Comparison of ENCODE assay signal across 27 cellular contexts in the genomic region with DNA sequence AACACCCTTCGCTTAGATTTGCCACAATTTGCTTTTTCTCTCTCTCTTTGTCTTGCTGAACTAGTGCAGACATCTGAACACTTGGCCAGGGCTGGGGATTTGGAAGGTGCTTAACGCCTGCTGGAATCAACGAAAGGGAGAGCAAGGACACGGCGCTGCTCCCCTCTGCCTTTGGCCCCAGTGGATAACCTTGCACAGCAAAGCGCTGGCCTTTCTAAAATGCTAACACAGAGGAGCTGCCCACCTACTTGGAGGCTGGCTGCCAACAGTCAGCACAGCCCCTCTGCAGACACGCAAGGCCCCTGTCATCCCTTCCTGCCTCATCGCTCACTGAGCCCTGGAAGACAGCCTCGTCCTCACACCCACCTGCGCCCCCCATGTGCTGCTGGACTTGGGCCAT. TPM values are rescaled to one million over a fixed set of nuclear protein-coding genes. Genes with fewer than 3 reads are reported as not detected.
DNase-seq lines count a peak whose midpoint lies in the region; ATAC-seq and TF ChIP-seq lines count a peak whose summit lies in the region.
"Had no signal": no experiment of that assay in that cellular context is flagged by ENCODE, and none has a peak within 500 bp of the region (broad histone marks: within the 10 kb centered on the region; RNA-seq: fewer than 3 reads in every experiment).

No MANE protein-coding gene starts in this region.

- no peak overlapping the region for H3K4me3 Mint-ChIP-seq in osteocyte (ENCODE audit: unreplicated experiment)
- no peak overlapping the region for H3K4me3 Mint-ChIP-seq in stimulated activated naive B cell treated with anti-CD40 and anti-IgM and Interleukin-4, amounts not matched to agents 10 μg/mL and 1 μg/mL and 100 μg/mL, for 72 hours
- H3K4me3 Mint-ChIP-seq: activated B cell treated with CpG ODN at 0.5 μM for 24 hours; activated T-cell treated with anti-CD3 and anti-CD28 coated beads, Interleukin-2, amount 50 U/mL, for 72 hours had no signal

- no peaks in the 10 kb centered on the region for H3K36me3 Mint-ChIP-seq in osteocyte (ENCODE audit: unreplicated experiment)
- no peaks in the 10 kb centered on the region for H3K36me3 Mint-ChIP-seq in stimulated activated naive B cell treated with anti-CD40 and anti-IgM and Interleukin-4, amounts not matched to agents 10 μg/mL and 1 μg/mL and 100 μg/mL, for 72 hours
- H3K36me3 Mint-ChIP-seq: CD4-positive, alpha-beta memory T cell had no signal

- no peaks in the 10 kb centered on the region for H3K36me3 ChIP-seq in SJSA1
- H3K36me3 ChIP-seq: Peyer's patch, transverse colon had no signal

- H3K4me1 Mint-ChIP-seq in osteocyte (ENCODE audit: unreplicated experiment) = peaks cover 33% of the 10 kb centered on the region
- no peaks in the 10 kb centered on the region for H3K4me1 Mint-ChIP-seq in stimulated activated naive B cell treated with anti-CD40 and anti-IgM and Interleukin-4, amounts not matched to agents 10 μg/mL and 1 μg/mL and 100 μg/mL, for 72 hours
- H3K4me1 Mint-ChIP-seq: activated B cell treated with CpG ODN at 0.5 μM for 24 hours had no signal

- ATAC-seq in HG03196 (IDR thresholded peaks at IDR 0.05; ENCODE audit: unreplicated experiment) = no peak
- no peak for ATAC-seq in stimulated activated naive B cell treated with anti-CD40 and anti-IgM and Interleukin-4, amounts not matched to agents 10 μg/mL and 1 μg/mL and 100 μg/mL, for 72 hours (replicated peaks)
- ATAC-seq: activated T-cell treated with anti-CD3 and anti-CD28 coated beads, Interleukin-2, amount 50 U/mL, for 72 hours; esophagus mucosa had no signal

- no peaks in the 10 kb centered on the region for H3K27me3 ChIP-seq in SJSA1 (replicated peaks)
- H3K27me3 ChIP-seq: Peyer's patch, transverse colon had no signal

- peak overlapping the region; percentile 76 for H3K27ac ChIP-seq in SJSA1
- H3K27ac ChIP-seq: Peyer's patch, skin epidermis, transverse colon had no signal

- DNase-seq in NCI-H82 (lab: John Stamatoyannopoulos, UW) = peak; percentile 43
- no peak for DNase-seq in NCI-H82 treated with DMSO at 0.1 percent for 48 hours (lab: John Stamatoyannopoulos, UW; ENCODE audit: unreplicated experiment)
- DNase-seq in SJSA1 (ENCODE audit: low read depth in 1 of 2, low spot score in 2 of 2) = peak; percentile 92 to 94
- peak; percentile 33 for DNase-seq in fibroblast of pulmonary artery (ENCODE audit: low read depth)
- no peak for DNase-seq in osteocyte (ENCODE audit: extremely low spot score, unreplicated experiment)
- no peak for DNase-seq in stimulated activated naive B cell treated with anti-CD40 and anti-IgM and Interleukin-4, amounts not matched to agents 10 μg/mL and 1 μg/mL and 100 μg/mL, for 72 hours
- DNase-seq in NCI-H1930 (lab: John Stamatoyannopoulos, UW) = no peak
- DNase-seq: activated B cell treated with CpG ODN at 0.5 μM for 24 hours; activated CD4-positive, alpha-beta T cell treated with anti-CD3 and anti-CD28 coated beads, Interleukin-2, amount 50 U/mL, for 1 hour; activated naive CD4-positive, alpha-beta T cell; activated T-cell treated with anti-CD3 and anti-CD28 coated beads, Interleukin-2, amount 50 U/mL, for 72 hours; CD4-positive, alpha-beta memory T cell; cortex of kidney; EL; foreskin melanocyte; H7; KG1; NCI-H146; NCI-H510A; nucleus accumbens; Peyer's patch; SHP77 treated with DMSO at 0.1 percent for 48 hours; transverse colon had no signal

- TF ChIP-seq CTCF in fibroblast of pulmonary artery (IDR thresholded peaks at IDR 0.05; ENCODE audit: low read length, missing control alignments) (no peak), osteocyte (IDR thresholded peaks at IDR 0.05) (no peak)

- no peaks in the 10 kb centered on the region for H3K9me3 Mint-ChIP-seq in osteocyte (ENCODE audit: unreplicated experiment)
- H3K9me3 Mint-ChIP-seq in stimulated activated naive B cell treated with anti-CD40 and anti-IgM and Interleukin-4, amounts not matched to agents 10 μg/mL and 1 μg/mL and 100 μg/mL, for 72 hours = no peaks in the 10 kb centered on the region
- H3K9me3 Mint-ChIP-seq: activated B cell treated with CpG ODN at 0.5 μM for 24 hours; activated T-cell treated with anti-CD3 and anti-CD28 coated beads, Interleukin-2, amount 50 U/mL, for 72 hours; CD4-positive, alpha-beta memory T cell had no signal

- H3K9me3 ChIP-seq in SJSA1 (replicated peaks) = no peaks in the 10 kb centered on the region
- H3K9me3 ChIP-seq: Peyer's patch, transverse colon had no signal

- H3K27me3 Mint-ChIP-seq in osteocyte (ENCODE audit: unreplicated experiment) = no peaks in the 10 kb centered on the region
- H3K27me3 Mint-ChIP-seq in stimulated activated naive B cell treated with anti-CD40 and anti-IgM and Interleukin-4, amounts not matched to agents 10 μg/mL and 1 μg/mL and 100 μg/mL, for 72 hours = peaks cover 5 to 15% of the 10 kb centered on the region in 2 donors
- H3K27me3 Mint-ChIP-seq: CD4-positive, alpha-beta memory T cell had no signal

- H3K4me1 ChIP-seq in SJSA1 (replicated peaks) = peaks cover 57% of the 10 kb centered on the region
- H3K4me1 ChIP-seq: Peyer's patch, transverse colon had no signal

- H3K27ac Mint-ChIP-seq in osteocyte (ENCODE audit: unreplicated experiment) = peak overlapping the region; percentile 50
- H3K27ac Mint-ChIP-seq in stimulated activated naive B cell treated with anti-CD40 and anti-IgM and Interleukin-4, amounts not matched to agents 10 μg/mL and 1 μg/mL and 100 μg/mL, for 72 hours = no peak overlapping the region
- H3K27ac Mint-ChIP-seq: activated B cell treated with CpG ODN at 0.5 μM for 24 hours; activated T-cell treated with anti-CD3 and anti-CD28 coated beads, Interleukin-2, amount 50 U/mL, for 72 hours had no signal

- H3K4me3 ChIP-seq in SJSA1 (no peak overlapping the region), fibroblast of pulmonary artery (replicated peaks; ENCODE audit: low read depth, low read length) (no peak overlapping the region)
- H3K4me3 ChIP-seq: Peyer's patch, skin epidermis, transverse colon had no signal

RNA-seq across cellular contexts. Expression of a gene that starts 37.5 kb away (rescaled TPM):
- not detected in 2 replicates for total RNA-seq in SJSA1 (2014; rRNA removed; shearing (Covaris generic))
- total RNA-seq in osteocyte = not detected in 2 replicates
- total RNA-seq: A172, activated B cell treated with CpG ODN at 0.5 μM for 24 hours, esophagus mucosa, Peyer's patch had no signal

RNA-seq across cellular contexts. Expression of a gene that starts 51.1 kb away (rescaled TPM):
- total RNA-seq in SJSA1 (2014; rRNA removed; shearing (Covaris generic)) = 11.4 and 13.4 TPM in 2 replicates
- total RNA-seq in osteocyte = 30.5 and 32.7 TPM in 2 replicates

Comparison
In these comparisons a context has a peak if more than half of its experiments do, and no peak if none do; other contexts are left out.
1. DNase-seq: peak in NCI-H82 (single experiment), SJSA1 (2 of 2) and fibroblast of pulmonary artery (single experiment); none in NCI-H82 treated with DMSO at 0.1 percent for 48 hours (single experiment), osteocyte (single experiment), stimulated activated naive B cell treated with anti-CD40 and anti-IgM and Interleukin-4, amounts not matched to agents 10 μg/mL and 1 μg/mL and 100 μg/mL, for 72 hours (single experiment) and NCI-H1930 (0 of 2).